In genomic region chr11:44080951-44081350, GRCh38 we compare ENCODE assay signal across 36 cellular contexts. TPM values are rescaled to one million over a fixed set of nuclear protein-coding genes. Genes with fewer than 3 reads are reported as not detected.
"Had no signal": no experiment of that assay in that cellular context is flagged by ENCODE, and none has a peak within 500 bp of the region (broad histone marks: within the 10 kb centered on the region; RNA-seq: fewer than 3 reads in every experiment).

No MANE protein-coding gene starts in this region.

- H3K9me3 Mint-ChIP-seq: activated naive CD4-positive, alpha-beta T cell treated with anti-CD3 and anti-CD28 coated beads, Interleukin-2, amount 50 U/mL, for 24 hours had no signal

- H3K27ac ChIP-seq: ascending aorta, cardiac muscle cell, VCaP had no signal

- H3K4me3 Mint-ChIP-seq: activated B cell treated with CpG ODN at 0.5 μM for 24 hours; activated CD4-positive, alpha-beta memory T cell treated with anti-CD3 and anti-CD28 coated beads for 36 hours; activated CD4-positive, alpha-beta T cell treated with anti-CD3 and anti-CD28 coated beads, Interleukin-2, amount 10 ng/mL, durations not matched to agents 24 days and 14 days; activated CD8-positive, alpha-beta T cell treated with anti-CD3 and anti-CD28 coated beads for 36 hours; activated naive CD4-positive, alpha-beta T cell treated with anti-CD3 and anti-CD28 coated beads, Interleukin-2, amount 10 ng/mL, durations not matched to agents 7 days and 5 days; activated naive CD4-positive, alpha-beta T cell treated with anti-CD3 and anti-CD28 coated beads, Interleukin-2, amount 50 U/mL, for 24 hours; activated naive CD8-positive, alpha-beta T cell; activated naive CD8-positive, alpha-beta T cell treated with anti-CD3 and anti-CD28 coated beads, Interleukin-2, amount 10 ng/mL, durations not matched to agents 7 days and 5 days; activated naive CD8-positive, alpha-beta T cell treated with anti-CD3 and anti-CD28 coated beads, Interleukin-2, amount 50 U/mL, for 24 hours; activated T-cell treated with anti-CD3 and anti-CD28 coated beads, Interleukin-2, amount 50 U/mL, for 24 hours; brain; central memory CD8-positive, alpha-beta T cell; T-helper 1 cell treated with Interleukin-12 subunit alpha and Interleukin-12 subunit beta and Interleukin-4 antibody, amounts not matched to agents 30 μg/mL and 1 μg/mL, for 36 hours; T-helper 2 cell treated with Interferon-gamma antibody and Interleukin-4, amounts not matched to agents 5 μg/mL and 100 μg/mL, for 36 hours had no signal

- H3K36me3 Mint-ChIP-seq: brain had no signal

- ATAC-seq: activated CD8-positive, alpha-beta T cell treated with anti-CD3 and anti-CD28 coated beads for 36 hours; activated naive CD8-positive, alpha-beta T cell treated with anti-CD3 and anti-CD28 coated beads, Interleukin-2, amount 50 U/mL, for 24 hours had no signal

- H3K27me3 ChIP-seq: ascending aorta, cardiac muscle cell had no signal

- H3K4me1 Mint-ChIP-seq: activated B cell treated with CpG ODN at 0.5 μM for 24 hours; activated CD4-positive, alpha-beta T cell treated with anti-CD3 and anti-CD28 coated beads, Interleukin-2, amount 10 ng/mL, durations not matched to agents 24 days and 14 days; activated naive CD4-positive, alpha-beta T cell treated with anti-CD3 and anti-CD28 coated beads, Interleukin-2, amount 10 ng/mL, durations not matched to agents 7 days and 5 days; activated naive CD4-positive, alpha-beta T cell treated with anti-CD3 and anti-CD28 coated beads, Interleukin-2, amount 50 U/mL, for 24 hours; activated naive CD8-positive, alpha-beta T cell treated with anti-CD3 and anti-CD28 coated beads, Interleukin-2, amount 10 ng/mL, durations not matched to agents 7 days and 5 days; activated naive CD8-positive, alpha-beta T cell treated with anti-CD3 and anti-CD28 coated beads, Interleukin-2, amount 50 U/mL, for 24 hours; brain; central memory CD8-positive, alpha-beta T cell had no signal

- H3K27me3 Mint-ChIP-seq: activated B cell treated with CpG ODN at 0.5 μM for 24 hours; activated CD4-positive, alpha-beta memory T cell treated with anti-CD3 and anti-CD28 coated beads for 36 hours; activated CD4-positive, alpha-beta T cell treated with anti-CD3 and anti-CD28 coated beads, Interleukin-2, amount 10 ng/mL, durations not matched to agents 24 days and 14 days; activated CD8-positive, alpha-beta T cell treated with anti-CD3 and anti-CD28 coated beads for 36 hours; activated naive CD4-positive, alpha-beta T cell treated with anti-CD3 and anti-CD28 coated beads, Interleukin-2, amount 10 ng/mL, durations not matched to agents 7 days and 5 days; activated naive CD4-positive, alpha-beta T cell treated with anti-CD3 and anti-CD28 coated beads, Interleukin-2, amount 50 U/mL, for 24 hours; activated naive CD8-positive, alpha-beta T cell; activated naive CD8-positive, alpha-beta T cell treated with anti-CD3 and anti-CD28 coated beads, Interleukin-2, amount 10 ng/mL, durations not matched to agents 7 days and 5 days; activated naive CD8-positive, alpha-beta T cell treated with anti-CD3 and anti-CD28 coated beads, Interleukin-2, amount 50 U/mL, for 24 hours; activated T-cell treated with anti-CD3 and anti-CD28 coated beads, Interleukin-2, amount 50 U/mL, for 24 hours; central memory CD8-positive, alpha-beta T cell had no signal

- H3K9me3 ChIP-seq: ascending aorta had no signal

- H3K4me1 ChIP-seq: ascending aorta had no signal

- H3K27ac Mint-ChIP-seq: activated B cell treated with CpG ODN at 0.5 μM for 24 hours; activated CD4-positive, alpha-beta memory T cell treated with anti-CD3 and anti-CD28 coated beads for 36 hours; activated CD4-positive, alpha-beta T cell treated with anti-CD3 and anti-CD28 coated beads, Interleukin-2, amount 10 ng/mL, durations not matched to agents 24 days and 14 days; activated CD8-positive, alpha-beta T cell treated with anti-CD3 and anti-CD28 coated beads for 36 hours; activated naive CD4-positive, alpha-beta T cell treated with anti-CD3 and anti-CD28 coated beads, Interleukin-2, amount 10 ng/mL, durations not matched to agents 7 days and 5 days; activated naive CD4-positive, alpha-beta T cell treated with anti-CD3 and anti-CD28 coated beads, Interleukin-2, amount 50 U/mL, for 24 hours; activated naive CD8-positive, alpha-beta T cell; activated naive CD8-positive, alpha-beta T cell treated with anti-CD3 and anti-CD28 coated beads, Interleukin-2, amount 10 ng/mL, durations not matched to agents 7 days and 5 days; activated naive CD8-positive, alpha-beta T cell treated with anti-CD3 and anti-CD28 coated beads, Interleukin-2, amount 50 U/mL, for 24 hours; activated T-cell treated with anti-CD3 and anti-CD28 coated beads, Interleukin-2, amount 50 U/mL, for 24 hours; activated T-helper 2 cell treated with anti-CD3 and anti-CD28 coated beads, Interferon-gamma antibody, Interleukin-2, Interleukin-4, amounts not matched to agents 10 μg/mL and 5 μg/mL and 100 μg/mL, durations not matched to agents 14 hours and 24 hours and 36 hours; brain; T-helper 1 cell treated with Interleukin-12 subunit alpha and Interleukin-12 subunit beta and Interleukin-4 antibody, amounts not matched to agents 30 μg/mL and 1 μg/mL, for 36 hours; T-helper 2 cell treated with Interferon-gamma antibody and Interleukin-4, amounts not matched to agents 5 μg/mL and 100 μg/mL, for 36 hours had no signal

- DNase-seq: activated B cell treated with CpG ODN at 0.5 μM for 24 hours; activated CD4-positive, alpha-beta memory T cell treated with anti-CD3 and anti-CD28 coated beads for 36 hours; activated CD4-positive, alpha-beta T cell treated with anti-CD3 and anti-CD28 coated beads for 4 hours; activated CD4-positive, alpha-beta T cell treated with anti-CD3 and anti-CD28 coated beads, Interleukin-2, amount 10 ng/mL, durations not matched to agents 24 days and 14 days; activated CD4-positive, alpha-beta T cell treated with anti-CD3 and anti-CD28 coated beads, Interleukin-2, amount 50 U/mL, for 1 hour; activated CD4-positive, alpha-beta T cell treated with anti-CD3 and anti-CD28 coated beads, Interleukin-2, amount 50 U/mL, for 4 hours; activated CD4-positive, CD25-positive, alpha-beta regulatory T cell treated with anti-CD3 and anti-CD28 coated beads, Interleukin-2, amount 50 U/mL, for 72 hours; activated CD8-positive, alpha-beta memory T cell treated with anti-CD3 and anti-CD28 coated beads, Interleukin-2, amount 50 U/mL, for 4 hours; activated CD8-positive, alpha-beta T cell treated with anti-CD3 and anti-CD28 coated beads for 36 hours; activated effector memory CD4-positive, alpha-beta T cell treated with Interleukin-2 at 50 U/mL for 16 hours; activated gamma-delta T cell; activated naive CD4-positive, alpha-beta T cell treated with anti-CD3 and anti-CD28 coated beads, Interleukin-2, amount 10 ng/mL, durations not matched to agents 7 days and 5 days; activated naive CD4-positive, alpha-beta T cell treated with Interleukin-2 at 50 U/mL for 16 hours; activated naive CD8-positive, alpha-beta T cell treated with anti-CD3 and anti-CD28 coated beads, Interleukin-2, amount 10 ng/mL, durations not matched to agents 7 days and 5 days; activated naive CD8-positive, alpha-beta T cell treated with anti-CD3 and anti-CD28 coated beads, Interleukin-2, amount 50 U/mL, for 24 hours; activated T-cell treated with anti-CD3 and anti-CD28 coated beads, Interleukin-2, amount 50 U/mL, for 24 hours; activated T-cell treated with anti-CD3 and anti-CD28 coated beads, Interleukin-2, amount 50 U/mL, for 48 hours; amygdala; anterior cingulate cortex; caudate nucleus; cerebellar nuclear complex; T-helper 1 cell; T-helper 2 cell; T-helper 9 cell had no signal

RNA-seq across cellular contexts. Expression of gene ACCSL, which starts 33.2 kb away (rescaled TPM):
- total RNA-seq: activated B cell treated with CpG ODN at 0.5 μM for 24 hours; activated CD4-positive, alpha-beta memory T cell treated with anti-CD3 and anti-CD28 coated beads for 36 hours; activated CD4-positive, alpha-beta T cell treated with anti-CD3 and anti-CD28 coated beads, Interleukin-2, amount 10 ng/mL, durations not matched to agents 24 days and 14 days; activated CD8-positive, alpha-beta memory T cell treated with anti-CD3 and anti-CD28 coated beads for 36 hours; activated CD8-positive, alpha-beta T cell treated with anti-CD3 and anti-CD28 coated beads for 36 hours; activated naive CD8-positive, alpha-beta T cell treated with anti-CD3 and anti-CD28 coated beads, Interleukin-2, amount 10 ng/mL, durations not matched to agents 7 days and 5 days; activated T-helper 2 cell treated with anti-CD3 and anti-CD28 coated beads, Interferon-gamma antibody, Interleukin-2, Interleukin-4, amounts not matched to agents 10 μg/mL and 5 μg/mL and 100 μg/mL, durations not matched to agents 14 hours and 24 hours and 36 hours; ascending aorta; bronchial epithelial cell; cardiac muscle cell had no signal
